Comparison of ENCODE assay signal across 9 cellular contexts in genomic region chr18:21682276-21683051, GRCh38. TPM values are rescaled to one million over a fixed set of nuclear protein-coding genes. Genes with fewer than 3 reads are reported as not detected.
DNase-seq lines count a peak whose midpoint lies in the region; ATAC-seq and TF ChIP-seq lines count a peak whose summit lies in the region.
"Had no signal": no experiment of that assay in that cellular context is flagged by ENCODE, and none has a peak within 500 bp of the region (broad histone marks: within the 10 kb centered on the region; RNA-seq: fewer than 3 reads in every experiment).

No MANE protein-coding gene starts in this region.

- H3K4me1 ChIP-seq in breast epithelium = no peaks in the 10 kb centered on the region
- no peaks in the 10 kb centered on the region for H3K4me1 ChIP-seq in right cardiac atrium (ENCODE audit: control insufficient read depth, insufficient read depth, low read length)
- H3K4me1 ChIP-seq in spleen = peaks cover 9 to 62% (median 34%) of the 10 kb centered on the region in 6 donors
- H3K4me1 ChIP-seq in SK-N-SH (ENCODE audit: control insufficient read depth in 1 of 2, insufficient read depth in 2 of 2, low read depth in 1 of 2, low read length in 1 of 2) = no peaks in the 10 kb centered on the region

- 49% methylated on average over 14 of the region's 14 CpGs for WGBS in right cardiac atrium
- 31 to 38% (median 34%) methylated on average over 14 of the region's 14 CpGs for WGBS in spleen, 5 donors
- 95% methylated on average over 14 of the region's 14 CpGs for WGBS in SK-N-SH (ENCODE audit: low lambda C conversion rate)

- no peaks in the 10 kb centered on the region for H3K36me3 Mint-ChIP-seq in MCF 10A (ENCODE audit: insufficient read depth, unreplicated experiment)
- peaks cover 15% of the 10 kb centered on the region for H3K36me3 Mint-ChIP-seq in activated T-helper 17 cell treated with anti-CD3 and anti-CD28 coated beads, Interleukin-2, amount 50 U/mL, for 72 hours (ENCODE audit: low read depth)

- no peak overlapping the region for H3K9ac ChIP-seq in SK-N-SH

- peak; percentile 81 for ATAC-seq in activated T-helper 17 cell treated with anti-CD3 and anti-CD28 coated beads, Interleukin-2, amount 50 U/mL, for 72 hours (replicated peaks)
- peak; percentile 67 to 77 for ATAC-seq in right cardiac atrium

- H3K79me2 ChIP-seq in SK-N-SH (ENCODE audit: insufficient read depth) = no peaks in the 10 kb centered on the region

- H3K27me3 ChIP-seq in breast epithelium (no peaks in the 10 kb centered on the region), HL-60 (ENCODE audit: insufficient read depth, poor library complexity, severe bottlenecking) (no peaks in the 10 kb centered on the region), right cardiac atrium (ENCODE audit: control insufficient read depth, insufficient read depth) (no peaks in the 10 kb centered on the region), spleen (replicated peaks in 1 of 7) (no peaks in the 10 kb centered on the region), SK-N-SH (ENCODE audit: insufficient read depth) (no peaks in the 10 kb centered on the region)

- H3K4me3 ChIP-seq in breast epithelium = peak overlapping the region; percentile 25 to 54 (median 32)
- H3K4me3 ChIP-seq in HL-60 (replicated peaks; ENCODE audit: insufficient read depth, low read length) = peak overlapping the region; percentile 36
- H3K4me3 ChIP-seq in right cardiac atrium (ENCODE audit: low read length) = peak overlapping the region; percentile 44
- peak overlapping the region in 7 of 8 donors; percentile 15 to 70 (median 28) for H3K4me3 ChIP-seq in spleen
- H3K4me3 ChIP-seq in SK-N-SH (ENCODE audit: low read depth in 2 of 2, low read length in 1 of 2) = no peak overlapping the region

- TF ChIP-seq CTCF in breast epithelium (IDR thresholded peaks at IDR 0.05) = no peak
- no peak for TF ChIP-seq CTCF in MCF 10A (IDR thresholded peaks at IDR 0.05; ENCODE audit: unreplicated experiment)
- no peak for TF ChIP-seq CTCF in HL-60 (IDR thresholded peaks at IDR 0.05; ENCODE audit: insufficient read depth, low read length)
- TF ChIP-seq CTCF in spleen (IDR thresholded peaks at IDR 0.05 in 8 of 11, conservative IDR thresholded peaks at IDR 0.05 in 3 of 11) = no peak
- no peak for TF ChIP-seq CTCF in SK-N-SH (IDR thresholded peaks at IDR 0.05)

- no peak overlapping the region for H2AFZ ChIP-seq in SK-N-SH (ENCODE audit: low read depth)

- H3K4me1 Mint-ChIP-seq in MCF 10A (ENCODE audit: insufficient read depth, unreplicated experiment) = no peaks in the 10 kb centered on the region
- H3K4me1 Mint-ChIP-seq in activated T-helper 17 cell treated with anti-CD3 and anti-CD28 coated beads, Interleukin-2, amount 50 U/mL, for 72 hours = peaks cover 6% of the 10 kb centered on the region

- H3K36me3 ChIP-seq in breast epithelium = no peaks in the 10 kb centered on the region
- H3K36me3 ChIP-seq in spleen = peaks cover 0 to 16% (median 0%) of the 10 kb centered on the region in 6 donors
- H3K36me3 ChIP-seq in SK-N-SH (replicated peaks in 1 of 2; ENCODE audit: control insufficient read depth in 1 of 2, insufficient read depth in 2 of 2, low read length in 1 of 2) = peaks cover 0 to 2% of the 10 kb centered on the region in 2 experiments

- TF ChIP-seq RAD21 in SK-N-SH (IDR thresholded peaks at IDR 0.05; ENCODE audit: low read length) = no peak

- no peak for TF ChIP-seq EP300 in SK-N-SH (IDR thresholded peaks at IDR 0.05; ENCODE audit: borderline replicate concordance in 1 of 2, low read depth in 1 of 2, low read length in 1 of 2)

- intact Hi-C loops in breast epithelium (cut with DNase I; ENCODE audit: low total_unique reads) = loop anchor here (5.0 kb wide), 1 partner anchor 490 kb away; no protein-coding TSS in a partner anchor
- intact Hi-C loops in MCF 10A (cut with micrococcal nuclease) = no loop called here
- intact Hi-C loops in right cardiac atrium (cut with DNase I) = no loop called here
- intact Hi-C loops in spleen (cut with DNase I; ENCODE audit: low total_unique reads) = no loop called here

- no peaks in the 10 kb centered on the region for H3K9me3 Mint-ChIP-seq in MCF 10A (ENCODE audit: unreplicated experiment)
- H3K9me3 Mint-ChIP-seq in activated T-helper 17 cell treated with anti-CD3 and anti-CD28 coated beads, Interleukin-2, amount 50 U/mL, for 72 hours = no peaks in the 10 kb centered on the region
- H3K9me3 Mint-ChIP-seq: stimulated activated naive CD8-positive, alpha-beta T cell treated with anti-CD3 and anti-CD28 coated beads, Interleukin-15, Interleukin-2, amounts not matched to agents 100 ng/mL and 50 ng/mL, for 24 hours had no signal

- no peak overlapping the region for H3K27ac Mint-ChIP-seq in MCF 10A (ENCODE audit: low read depth, unreplicated experiment)
- no peak overlapping the region for H3K27ac Mint-ChIP-seq in activated T-helper 17 cell treated with anti-CD3 and anti-CD28 coated beads, Interleukin-2, amount 50 U/mL, for 72 hours
- H3K27ac Mint-ChIP-seq: stimulated activated naive CD8-positive, alpha-beta T cell treated with anti-CD3 and anti-CD28 coated beads, Interleukin-15, Interleukin-2, amounts not matched to agents 100 ng/mL and 50 ng/mL, for 24 hours had no signal

- H3K9me3 ChIP-seq in breast epithelium (no peaks in the 10 kb centered on the region), right cardiac atrium (ENCODE audit: control insufficient read depth, low read length) (no peaks in the 10 kb centered on the region), spleen (no peaks in the 10 kb centered on the region), SK-N-SH (no peaks in the 10 kb centered on the region)

- DNase-seq in breast epithelium (ENCODE audit: low spot score in 2 of 2) (no peak), MCF 10A (ENCODE audit: unreplicated experiment) (no peak), HL-60 (ENCODE audit: low read depth in 1 of 2, low spot score in 1 of 2) (peak; percentile 43 to 77), right cardiac atrium (no peak), spleen (no peak), SK-N-SH (no peak), NCI-H2227 treated with DMSO at 0.1 percent for 48 hours (lab: John Stamatoyannopoulos, UW) (no peak)

- H3K4me2 ChIP-seq in SK-N-SH = no peak overlapping the region

- H3K27ac ChIP-seq in breast epithelium (peak overlapping the region; percentile 50 to 58), HL-60 (replicated peaks) (peak overlapping the region; percentile 66), right cardiac atrium (ENCODE audit: low read length) (peak overlapping the region; percentile 55), spleen (peak overlapping the region; percentile 43 to 91 (median 84)), SK-N-SH (ENCODE audit: low read depth in 2 of 2, low read length in 1 of 2) (no peak overlapping the region)

- BruUV-seq in MCF 10A (replicated peaks; lab: Mats Ljungman, UMichigan) = no TSS peak

- H3F3A ChIP-seq in SK-N-SH (replicated peaks; ENCODE audit: insufficient read depth) = no peaks in the 10 kb centered on the region

- H3K27me3 Mint-ChIP-seq in MCF 10A (ENCODE audit: insufficient read depth, unreplicated experiment) = no peaks in the 10 kb centered on the region
- no peaks in the 10 kb centered on the region for H3K27me3 Mint-ChIP-seq in activated T-helper 17 cell treated with anti-CD3 and anti-CD28 coated beads, Interleukin-2, amount 50 U/mL, for 72 hours
- H3K27me3 Mint-ChIP-seq: stimulated activated naive CD8-positive, alpha-beta T cell treated with anti-CD3 and anti-CD28 coated beads, Interleukin-15, Interleukin-2, amounts not matched to agents 100 ng/mL and 50 ng/mL, for 24 hours had no signal

- no peak for TF ChIP-seq POLR2A in breast epithelium (IDR thresholded peaks at IDR 0.05)
- TF ChIP-seq POLR2A in spleen (IDR thresholded peaks at IDR 0.05) = no peak

- H3K9me2 ChIP-seq in SK-N-SH = no peaks in the 10 kb centered on the region

- POLR2A ChIA-PET in MCF 10A (lab: Yijun Ruan, JAX) (interaction anchor here (1.0 to 2.0 kb wide), 3 partner anchors 10 to 57 kb away, joined by 4 to 6 read pairs (median 4); partner anchors contain the start of gene ABHD3), SK-N-SH (lab: Yijun Ruan, JAX) (no interaction called here)

- CTCF ChIA-PET in MCF 10A (lab: Yijun Ruan, JAX) (interaction anchor here (0.6 to 0.7 kb wide), 2 partner anchors 9 to 166 kb away, joined by 3 to 4 read pairs; no protein-coding TSS in a partner anchor), SK-N-SH (lab: Yijun Ruan, JAX) (interaction anchor here (0.8 to 1.2 kb wide), 2 partner anchors 13 to 22 kb away, joined by 3 read pairs; partner anchors contain the start of gene ABHD3)

- H4K20me1 ChIP-seq in SK-N-SH (ENCODE audit: insufficient read depth) = no peaks in the 10 kb centered on the region

- no peak overlapping the region for H3K4me3 Mint-ChIP-seq in MCF 10A (ENCODE audit: unreplicated experiment)
- H3K4me3 Mint-ChIP-seq in activated T-helper 17 cell treated with anti-CD3 and anti-CD28 coated beads, Interleukin-2, amount 50 U/mL, for 72 hours = no peak overlapping the region
- H3K4me3 Mint-ChIP-seq: stimulated activated naive CD8-positive, alpha-beta T cell treated with anti-CD3 and anti-CD28 coated beads, Interleukin-15, Interleukin-2, amounts not matched to agents 100 ng/mL and 50 ng/mL, for 24 hours had no signal

TF ChIP-seq in SK-N-SH, 30 proteins besides CTCF, POLR2A, EP300 and RAD21 (continues in another document):
- TF ChIP-seq RXRA (IDR thresholded peaks at IDR 0.05; ENCODE audit: borderline replicate concordance, low read depth) (no peak), GATA2 (CRISPR knock-in tag; IDR thresholded peaks at IDR 0.05) (no peak), FOSL2 (IDR thresholded peaks at IDR 0.05; ENCODE audit: borderline replicate concordance, low read depth) (no peak), YY1 (IDR thresholded peaks at IDR 0.05; ENCODE audit: low read depth) (no peak)

RNA-seq across cellular contexts. Expression of gene ABHD3, which starts 22.1 kb away (rescaled TPM):
- 10 to 100 TPM; 12.6 to 16.2 (median 13.1) TPM for total RNA-seq in breast epithelium
- 2.9 and 5.5 TPM in 2 replicates for total RNA-seq in MCF 10A (2022)
- total RNA-seq in activated T-helper 17 cell treated with anti-CD3 and anti-CD28 coated beads, Interleukin-2, amount 50 U/mL, for 72 hours = 10 to 100 TPM; 28.9 to 48.4 TPM
- 1 to 10 TPM; 4.0 to 6.9 (median 5.4) TPM for total RNA-seq in right cardiac atrium
- 7.4 TPM for polyA plus RNA-seq in right cardiac atrium
- 10 to 100 TPM; 23.8 to 34.8 (median 29.0) TPM for total RNA-seq in spleen
- 10 to 100 TPM; 25.3 to 34.4 (median 25.9) TPM for polyA plus RNA-seq in spleen
- polyA plus RNA-seq in SK-N-SH (2012; rRNA removed) = 4.3 and 5.4 TPM in 2 replicates
- 3.7 and 4.1 TPM in 2 replicates for polyA plus RNA-seq in SK-N-SH (2012; cell fraction: cytosol; rRNA removed)
- polyA plus RNA-seq in SK-N-SH (2012; cell fraction: nucleus; rRNA removed) = 10.9 and 17.4 TPM in 2 replicates

RNA-seq across cellular contexts. Expression of gene MIB1, which starts 58.1 kb away (rescaled TPM):
- total RNA-seq in breast epithelium (10 to 100 TPM; 35.0 to 55.2 (median 37.7) TPM), MCF 10A (2022) (40.5 and 49.5 TPM in 2 replicates), right cardiac atrium (10 to 100 TPM; 21.7 to 29.5 (median 24.1) TPM), spleen (10 to 100 TPM; 22.0 to 33.3 (median 28.7) TPM)
- 10 to 100 TPM; 52.3 to 64.0 TPM for total RNA-seq in activated T-helper 17 cell treated with anti-CD3 and anti-CD28 coated beads, Interleukin-2, amount 50 U/mL, for 72 hours
- polyA plus RNA-seq in right cardiac atrium (3.7 TPM), spleen (1 to 10 TPM; 2.7 to 4.1 (median 3.1) TPM), SK-N-SH (2012; rRNA removed) (5.0 and 6.5 TPM in 2 replicates)
- 8.2 and 8.4 TPM in 2 replicates for polyA plus RNA-seq in SK-N-SH (2012; cell fraction: cytosol; rRNA removed)
- 3.6 and 9.1 TPM in 2 replicates for polyA plus RNA-seq in SK-N-SH (2012; cell fraction: nucleus; rRNA removed)

Comparison
In these comparisons a context has a peak if more than half of its experiments do, and no peak if none do; other contexts are left out.
1. DNase-seq: peak in HL-60 (2 of 2); none in breast epithelium (0 of 2), MCF 10A (single experiment), right cardiac atrium (0 of 3), spleen (single experiment), SK-N-SH (single experiment) and NCI-H2227 treated with DMSO at 0.1 percent for 48 hours (single experiment).
2. H3K27ac ChIP-seq: peak in breast epithelium (2 of 2), HL-60 (single experiment), right cardiac atrium (single experiment) and spleen (8 of 8); none in SK-N-SH (0 of 2).
3. H3K4me3 ChIP-seq: peak in breast epithelium (3 of 3), HL-60 (single experiment), right cardiac atrium (single experiment) and spleen (7 of 8); none in SK-N-SH (0 of 2).